In the genomic region with DNA sequence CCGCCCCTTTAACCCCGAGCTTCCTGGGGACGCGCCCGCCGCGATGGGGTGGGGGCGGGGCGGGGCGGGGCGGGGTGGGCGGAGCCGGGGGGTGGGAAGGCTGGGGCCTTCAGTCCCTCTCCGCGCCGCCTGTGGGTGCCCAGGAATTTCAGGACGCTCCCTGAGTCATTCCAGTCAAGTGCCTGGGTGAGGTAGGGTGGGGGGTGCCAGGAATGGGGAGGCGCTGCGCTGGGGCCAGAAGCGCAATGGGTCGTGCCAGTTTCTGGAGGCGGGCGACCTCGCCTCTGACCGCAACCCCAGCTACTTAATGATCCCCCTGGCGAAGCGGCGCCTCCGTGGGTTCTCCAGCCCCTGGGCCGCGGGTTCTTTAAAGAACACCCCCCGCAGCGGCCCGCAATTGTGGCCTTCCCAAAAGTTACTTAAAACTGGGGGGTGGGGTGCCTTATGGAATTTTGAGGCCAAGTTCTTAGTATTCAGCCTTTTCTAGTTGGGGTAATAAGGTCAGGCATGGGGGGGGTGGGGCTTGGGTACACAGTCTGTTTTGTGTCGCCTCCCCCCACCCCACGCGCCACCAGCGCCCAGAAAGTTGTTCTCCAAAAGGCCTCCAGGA, we compare ENCODE assay signal across 8 cellular contexts. TPM values are rescaled to one million over a fixed set of nuclear protein-coding genes. Genes with fewer than 3 reads are reported as not detected.
DNase-seq lines count a peak whose midpoint lies in the region; ATAC-seq, FAIRE-seq and TF ChIP-seq lines count a peak whose summit lies in the region.

No MANE protein-coding gene starts in this region.

- H3K4me3 Mint-ChIP-seq in activated naive CD8-positive, alpha-beta T cell, result peak overlapping the region; percentile 68

- no peaks in the 10 kb centered on the region for H3K36me3 Mint-ChIP-seq in activated naive CD8-positive, alpha-beta T cell

- no peaks in the 10 kb centered on the region for H3K9me3 ChIP-seq in psoas muscle

- DNase-seq in H54 (ENCODE audit: insufficient read length, low spot score), result peak; percentile 93
- DNase-seq in NCI-H82 treated with DMSO at 0.1 percent for 48 hours (lab: John Stamatoyannopoulos, UW; ENCODE audit: unreplicated experiment), result peak; percentile 89
- DNase-seq in left cardiac atrium, result peak; percentile 86
- peak; percentile 88 to 91 for DNase-seq in psoas muscle

- no peak overlapping the region for H3K27ac Mint-ChIP-seq in activated naive CD8-positive, alpha-beta T cell

- ATAC-seq in left cardiac atrium, result peak; percentile 29 to 56
- peak; percentile 54 to 70 (median 66) for ATAC-seq in psoas muscle
- no peak for ATAC-seq in GM19351 (IDR thresholded peaks at IDR 0.05; ENCODE audit: unreplicated experiment)
- no peak for ATAC-seq in HG02852 (IDR thresholded peaks at IDR 0.05; ENCODE audit: unreplicated experiment)

- no peaks in the 10 kb centered on the region for H3K27me3 ChIP-seq in psoas muscle (ENCODE audit: insufficient read depth in 3 of 3, low read length in 2 of 3)

- no peaks in the 10 kb centered on the region for H3K36me3 ChIP-seq in psoas muscle (ENCODE audit: insufficient read depth in 1 of 2, low read depth in 1 of 2)

- H3K4me3 ChIP-seq in psoas muscle, result peak overlapping the region; percentile 79

- H3K4me1 Mint-ChIP-seq in activated naive CD8-positive, alpha-beta T cell (ENCODE audit: low read depth), result peaks cover 47% of the 10 kb centered on the region

- no peaks in the 10 kb centered on the region for H3K9me3 Mint-ChIP-seq in activated naive CD8-positive, alpha-beta T cell (ENCODE audit: low read depth)

- no peak for FAIRE-seq in H54 (lab: Jason Lieb, UNC)

- no peaks in the 10 kb centered on the region for H3K27me3 Mint-ChIP-seq in activated naive CD8-positive, alpha-beta T cell

- peak; percentile 35; the same call in 1 of the 2 replicates for TF ChIP-seq POLR2A in H54 (IDR thresholded peaks at IDR 0.05; ENCODE audit: low read depth, low read length)

- 0 to 1% (median 1%) methylated on average over 21 to 38 of the region's 38 CpGs for WGBS in psoas muscle, 3 donors

- peaks cover 57% of the 10 kb centered on the region for H3K4me1 ChIP-seq in psoas muscle

- intact Hi-C loops in left cardiac atrium (cut with DNase I) (loop anchor here in 1 of 2 donors (5.0 to 10.0 kb wide), 4 partner anchors 55 to 337 kb away; no protein-coding TSS in a partner anchor), psoas muscle (cut with DNase I) (loop anchor here in 1 of 2 donors (10.0 kb wide), 1 partner anchor 337 kb away; no protein-coding TSS in a partner anchor)

- no peak for TF ChIP-seq CTCF in C4-2B (conservative IDR thresholded peaks at IDR 0.05)
- TF ChIP-seq CTCF in psoas muscle (IDR thresholded peaks at IDR 0.05), result no peak

- H3K27ac ChIP-seq in C4-2B (peak overlapping the region; percentile 99), psoas muscle (peak overlapping the region; percentile 99)

RNA-seq across cellular contexts. Expression of gene GSE1, which starts 0.8 kb away (rescaled TPM):
- 10 to 100 TPM; 54.6 to 60.6 TPM for total RNA-seq in left cardiac atrium
- 10 to 100 TPM; 47.0 to 90.5 (median 64.6) TPM for total RNA-seq in psoas muscle
- 10 to 100 TPM; 10.8 to 34.7 (median 22.0) TPM for polyA plus RNA-seq in psoas muscle

Comparison
In these comparisons a context has a peak if more than half of its experiments do, and no peak if none do; other contexts are left out.
1. ATAC-seq: peak in left cardiac atrium (2 of 2) and psoas muscle (4 of 4); none in GM19351 (single experiment) and HG02852 (single experiment).
2. Peak in every context shown above with its lines, with median percentiles within 50 percentile points of each other: DNase-seq.